Comparison of ENCODE assay signal across 11 cellular contexts in the genomic region with DNA sequence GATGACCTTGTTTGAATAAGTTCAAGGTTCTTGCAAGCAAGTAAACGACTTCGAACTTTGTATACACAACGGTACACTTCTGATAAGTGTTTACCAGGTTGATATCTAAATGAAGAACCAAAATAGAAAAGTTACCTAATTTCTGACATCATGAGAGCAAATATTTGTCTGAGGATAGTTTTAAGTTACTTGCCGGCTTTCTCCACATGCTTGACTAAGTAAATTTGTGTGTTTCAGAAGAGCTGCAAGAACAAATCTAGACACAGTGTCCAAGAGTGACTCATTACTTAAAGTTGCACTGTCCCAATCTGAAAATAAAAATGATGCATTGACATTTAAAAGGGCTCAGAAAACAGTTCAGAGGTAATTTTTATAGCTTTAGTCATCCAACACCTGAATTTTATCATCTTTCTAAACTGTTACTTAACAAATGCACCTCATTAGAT.
DNase-seq lines count a peak whose midpoint lies in the region; ATAC-seq, FAIRE-seq and TF ChIP-seq lines count a peak whose summit lies in the region.
"Had no signal": no experiment of that assay in that cellular context is flagged by ENCODE, and none has a peak within 500 bp of the region (broad histone marks: within the 10 kb centered on the region; RNA-seq: fewer than 3 reads in every experiment).

No MANE protein-coding gene starts in this region.

- no peak for TF ChIP-seq CTCF in 22Rv1 (IDR thresholded peaks at IDR 0.05)
- no peak for TF ChIP-seq CTCF in HFF-Myc (IDR thresholded peaks at IDR 0.05; ENCODE audit: low read depth, low read length, missing control alignments)
- no peak for TF ChIP-seq CTCF in mammary epithelial cell (conservative IDR thresholded peaks at IDR 0.05 in 1 of 2, IDR thresholded peaks at IDR 0.05 in 1 of 2; ENCODE audit: extremely low read depth in 1 of 2, insufficient read depth in 1 of 2, low read depth in 1 of 2, low read length in 2 of 2)
- TF ChIP-seq CTCF in HepG2 (CRISPR knock-in tag; IDR thresholded peaks at IDR 0.05), result no peak
- no peak for TF ChIP-seq CTCF in GM13976 (IDR thresholded peaks at IDR 0.05; ENCODE audit: borderline replicate concordance, control extremely low read depth, extremely low read depth, insufficient read depth, missing control alignments)

- H3K27ac ChIP-seq in 22Rv1, result peak overlapping the region; percentile 65
- H3K27ac ChIP-seq in mammary epithelial cell (ENCODE audit: insufficient read depth, low read depth, low read length), result no peak overlapping the region
- peak overlapping the region; percentile 43 for H3K27ac ChIP-seq in HepG2 (ENCODE audit: extremely low read length, insufficient read depth, low read length)
- H3K27ac ChIP-seq: C4-2B had no signal

- CTCF ChIA-PET in mammary epithelial cell (lab: Charles Lee; ENCODE audit: low non-redundant PET) (no interaction called here), HepG2 (lab: Yijun Ruan, JAX; ENCODE audit: low intra/inter-chr PET ratio, low total read pairs) (no interaction called here)

- no peak for TF ChIP-seq RAD21 in HepG2 (CRISPR knock-in tag; IDR thresholded peaks at IDR 0.05)

- in situ Hi-C loops in mammary epithelial cell (cut with MboI; ENCODE audit: low sequenced_read_pairs in 2 of 2) (loop anchor here in 1 of 2 donors (25.0 kb wide), 1 partner anchor 106 kb away; no protein-coding TSS in a partner anchor), HepG2 (cut with HindIII; ENCODE audit: extremely low pct_ligation_motif_present, low pct_unique_long_range_greater_than_20kb) (no loop called here), GM13976 (cut with MboI; ENCODE audit: low sequenced_read_pairs, unreplicated experiment) (no loop called here)

- intact Hi-C loops in mammary epithelial cell (cut with micrococcal nuclease), result no loop called here
- intact Hi-C loops in HepG2 (cut with micrococcal nuclease; ENCODE audit: unreplicated experiment), result no loop called here

- peak; percentile 21 for FAIRE-seq in HepG2 (lab: Jason Lieb, UNC)

- H3K36me3 ChIP-seq in mammary epithelial cell (ENCODE audit: insufficient read depth, low read length) (peaks cover 2% of the 10 kb centered on the region), HepG2 (replicated peaks in 1 of 2; ENCODE audit: control insufficient read depth in 1 of 2, insufficient read depth in 2 of 2, low read length in 2 of 2) (peaks cover 2 to 16% of the 10 kb centered on the region in 2 experiments; a peak in 3 of 5 replicates)

- dilution Hi-C loops in mammary epithelial cell (cut with HindIII; ENCODE audit: low sequenced_read_pairs), result no loop called here

- H4K20me1 ChIP-seq in mammary epithelial cell (ENCODE audit: insufficient read depth, low read length) (no peaks in the 10 kb centered on the region), HepG2 (ENCODE audit: insufficient read depth, low read length) (no peaks in the 10 kb centered on the region)

- ATAC-seq in HepG2, result peak; percentile 64
- ATAC-seq: right cardiac atrium had no signal

- H3K4me2 ChIP-seq in mammary epithelial cell (ENCODE audit: insufficient read depth, low read depth, low read length) (peak overlapping the region; percentile 36), HepG2 (ENCODE audit: low read depth, low read length) (no peak overlapping the region)

- 75% methylated on average over 4 of the region's 4 CpGs for WGBS in mammary epithelial cell (ENCODE audit: low coverage, missing lambda C conversion rate)
- 6% methylated on average over 4 of the region's 4 CpGs for WGBS in HepG2 (ENCODE audit: low lambda C conversion rate)

- H3K79me2 ChIP-seq in mammary epithelial cell (ENCODE audit: insufficient read depth, low read length), result no peaks in the 10 kb centered on the region
- no peaks in the 10 kb centered on the region for H3K79me2 ChIP-seq in HepG2 (ENCODE audit: insufficient read depth, low read length)

- H3K4me3 ChIP-seq in HFF-Myc (replicated peaks; ENCODE audit: low read depth, low read length) (no peak overlapping the region), mammary epithelial cell (replicated peaks in 1 of 3; ENCODE audit: insufficient read depth in 1 of 3, low read depth in 2 of 3, low read length in 3 of 3) (no peak overlapping the region), HepG2 (replicated peaks in 1 of 3; ENCODE audit: insufficient read depth in 1 of 3, low read depth in 2 of 3, low read length in 3 of 3) (no peak overlapping the region)

- H3K27me3 ChIP-seq in mammary epithelial cell (ENCODE audit: insufficient read depth, low read length) (no peaks in the 10 kb centered on the region), HepG2 (ENCODE audit: control insufficient read depth in 1 of 2, insufficient read depth in 2 of 2, low read length in 2 of 2) (no peaks in the 10 kb centered on the region)

- no peak overlapping the region for H3K9ac ChIP-seq in mammary epithelial cell (ENCODE audit: insufficient read depth, low read length)
- no peak overlapping the region for H3K9ac ChIP-seq in HepG2 (ENCODE audit: insufficient read depth, low read depth, low read length)

- BruUV-seq in mammary epithelial cell (replicated peaks; lab: Mats Ljungman, UMichigan), result no TSS peak
- BruUV-seq in HepG2 (replicated peaks; lab: Mats Ljungman, UMichigan), result no TSS peak

- TF ChIP-seq EP300 in HepG2 (IDR thresholded peaks at IDR 0.05; ENCODE audit: low read depth in 2 of 2, low read length in 2 of 2) (0 out of 4 replicates have a peak, but pooled peaks of 1 of the 2 experiments have one; percentile 26), HepG2 (CRISPR knock-in tag; IDR thresholded peaks at IDR 0.05; ENCODE audit: borderline replicate concordance) (no peak)

- TF ChIP-seq POLR2A in HepG2 (IDR thresholded peaks at IDR 0.05; ENCODE audit: insufficient read depth in 1 of 2, low read depth in 2 of 2, low read length in 2 of 2), result no peak

- peaks cover 17% of the 10 kb centered on the region for H3K4me1 ChIP-seq in mammary epithelial cell (ENCODE audit: insufficient read depth, low read length)
- peaks cover 18% of the 10 kb centered on the region for H3K4me1 ChIP-seq in HepG2 (ENCODE audit: insufficient read depth, low read length)

- POLR2A ChIA-PET in HepG2 (lab: Yijun Ruan, JAX), result no interaction called here

- DNase-seq in HFF-Myc (ENCODE audit: extremely low read depth, low read depth), result peak; percentile 16
- peak; percentile 62 for DNase-seq in mammary epithelial cell
- DNase-seq in HepG2 (ENCODE audit: low spot score), result peak; percentile 60
- DNase-seq in NK-92 (lab: John Stamatoyannopoulos, UW; ENCODE audit: unreplicated experiment), result no peak
- no peak for DNase-seq in GM13976 (ENCODE audit: low spot score)
- no peak for DNase-seq in activated CD8-positive, alpha-beta memory T cell treated with anti-CD3 and anti-CD28 coated beads for 24 hours
- DNase-seq in OCI-M1 (lab: John Stamatoyannopoulos, UW), result no peak
- DNase-seq: activated naive CD4-positive, alpha-beta T cell treated with anti-CD3 and anti-CD28 coated beads, Interleukin-2, amount 50 U/mL, for 16 hours; right cardiac atrium had no signal

- H3K9me3 ChIP-seq in mammary epithelial cell (replicated peaks; ENCODE audit: insufficient read depth, low read length) (no peaks in the 10 kb centered on the region), HepG2 (ENCODE audit: low read length) (no peaks in the 10 kb centered on the region)

- no peak overlapping the region for H2AFZ ChIP-seq in mammary epithelial cell (ENCODE audit: low read depth, low read length)
- H2AFZ ChIP-seq in HepG2 (ENCODE audit: low read length), result no peak overlapping the region

TF ChIP-seq in HepG2, 621 proteins besides CTCF, POLR2A, EP300 and RAD21 (continues in another document):
- peak; percentile 61; the same call in 1 of the 2 replicates for TF ChIP-seq HMG20A (CRISPR knock-in tag; IDR thresholded peaks at IDR 0.05; ENCODE audit: borderline replicate concordance)
- TF ChIP-seq, protein P1, sequence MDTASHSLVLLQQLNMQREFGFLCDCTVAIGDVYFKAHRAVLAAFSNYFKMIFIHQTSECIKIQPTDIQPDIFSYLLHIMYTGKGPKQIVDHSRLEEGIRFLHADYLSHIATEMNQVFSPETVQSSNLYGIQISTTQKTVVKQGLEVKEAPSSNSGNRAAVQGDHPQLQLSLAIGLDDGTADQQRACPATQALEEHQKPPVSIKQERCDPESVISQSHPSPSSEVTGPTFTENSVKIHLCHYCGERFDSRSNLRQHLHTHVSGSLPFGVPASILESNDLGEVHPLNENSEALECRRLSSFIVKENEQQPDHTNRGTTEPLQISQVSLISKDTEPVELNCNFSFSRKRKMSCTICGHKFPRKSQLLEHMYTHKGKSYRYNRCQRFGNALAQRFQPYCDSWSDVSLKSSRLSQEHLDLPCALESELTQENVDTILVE (CRISPR knock-in tag; IDR thresholded peaks at IDR 0.05), result 0 out of 2 replicates have a peak, but pooled peaks have one; percentile 58
- 0 out of 2 replicates have a peak, but pooled peaks have one; percentile 20 for TF ChIP-seq NR2F6 (IDR thresholded peaks at IDR 0.05)
- no peak for TF ChIP-seq NR2F6 (CRISPR knock-in tag; IDR thresholded peaks at IDR 0.05)
- TF ChIP-seq, protein P2, sequence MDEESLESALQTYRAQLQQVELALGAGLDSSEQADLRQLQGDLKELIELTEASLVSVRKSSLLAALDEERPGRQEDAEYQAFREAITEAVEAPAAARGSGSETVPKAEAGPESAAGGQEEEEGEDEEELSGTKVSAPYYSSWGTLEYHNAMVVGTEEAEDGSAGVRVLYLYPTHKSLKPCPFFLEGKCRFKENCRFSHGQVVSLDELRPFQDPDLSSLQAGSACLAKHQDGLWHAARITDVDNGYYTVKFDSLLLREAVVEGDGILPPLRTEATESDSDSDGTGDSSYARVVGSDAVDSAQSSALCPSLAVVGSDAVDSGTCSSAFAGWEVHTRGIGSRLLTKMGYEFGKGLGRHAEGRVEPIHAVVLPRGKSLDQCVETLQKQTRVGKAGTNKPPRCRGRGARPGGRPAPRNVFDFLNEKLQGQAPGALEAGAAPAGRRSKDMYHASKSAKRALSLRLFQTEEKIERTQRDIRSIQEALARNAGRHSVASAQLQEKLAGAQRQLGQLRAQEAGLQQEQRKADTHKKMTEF (CRISPR knock-in tag; IDR thresholded peaks at IDR 0.05), result peak; percentile 27; the same call in 1 of the 2 replicates
- TF ChIP-seq ZNF317 (CRISPR knock-in tag; IDR thresholded peaks at IDR 0.05), result no peak
- TF ChIP-seq MIER3 (CRISPR knock-in tag; IDR thresholded peaks at IDR 0.05; ENCODE audit: borderline replicate concordance), result peak; percentile 46; the same call in 1 of the 2 replicates
- TF ChIP-seq, protein P3, sequence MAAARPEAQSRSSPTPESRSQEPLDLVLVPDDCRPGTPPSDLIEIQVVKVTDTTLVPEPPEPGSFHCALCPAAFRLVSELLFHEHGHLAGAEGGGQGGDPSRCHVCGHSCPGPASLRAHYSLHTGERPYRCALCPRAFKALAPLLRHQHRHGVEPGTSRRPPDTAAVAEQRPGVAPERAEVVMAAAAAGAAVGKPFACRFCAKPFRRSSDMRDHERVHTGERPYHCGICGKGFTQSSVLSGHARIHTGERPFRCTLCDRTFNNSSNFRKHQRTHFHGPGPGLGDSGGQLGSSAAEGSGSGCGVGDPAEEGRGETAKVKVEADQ (CRISPR knock-in tag; IDR thresholded peaks at IDR 0.05; ENCODE audit: borderline replicate concordance), result no peak
- no peak for TF ChIP-seq MTA1 (CRISPR knock-in tag; IDR thresholded peaks at IDR 0.05; ENCODE audit: borderline replicate concordance)
- TF ChIP-seq SPEN (CRISPR knock-in tag; IDR thresholded peaks at IDR 0.05; ENCODE audit: low read depth), result no peak
- TF ChIP-seq KDM5B (CRISPR knock-in tag; IDR thresholded peaks at IDR 0.05; ENCODE audit: borderline replicate concordance), result no peak

Comparison
In these comparisons a context has a peak if more than half of its experiments do, and no peak if none do; other contexts are left out.
1. DNase-seq: peak in HFF-Myc (single experiment), mammary epithelial cell (single experiment) and HepG2 (single experiment); none in NK-92 (single experiment), GM13976 (single experiment), activated CD8-positive, alpha-beta memory T cell treated with anti-CD3 and anti-CD28 coated beads for 24 hours (single experiment) and OCI-M1 (single experiment).